15 cellular contexts compared by ENCODE assay signal in the genomic region with DNA sequence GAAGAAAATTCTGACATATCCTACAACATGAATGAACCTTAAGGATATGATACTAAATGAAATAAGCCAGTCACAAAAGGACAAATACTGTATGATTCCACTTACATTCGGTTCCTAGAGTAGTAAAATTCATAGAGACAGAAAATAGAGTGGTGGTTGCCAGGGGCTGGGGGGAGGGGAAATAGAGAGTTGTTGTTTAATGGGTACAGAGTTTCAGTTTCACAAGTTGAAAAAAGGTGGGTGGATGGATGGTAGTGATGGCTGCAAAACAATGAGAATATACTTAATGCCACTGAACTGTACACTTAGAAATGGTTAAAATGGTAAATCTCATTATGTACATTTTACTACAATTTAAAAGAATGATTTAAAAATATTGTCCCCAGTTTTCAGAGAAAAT. TPM values are rescaled to one million over a fixed set of nuclear protein-coding genes. Genes with fewer than 3 reads are reported as not detected.
DNase-seq lines count a peak whose midpoint lies in the region; ATAC-seq and TF ChIP-seq lines count a peak whose summit lies in the region.
"Had no signal": no experiment of that assay in that cellular context is flagged by ENCODE, and none has a peak within 500 bp of the region (broad histone marks: within the 10 kb centered on the region; RNA-seq: fewer than 3 reads in every experiment).

No MANE protein-coding gene starts in this region.

- H3K27ac Mint-ChIP-seq in activated CD8-positive, alpha-beta T cell treated with anti-CD3 and anti-CD28 coated beads for 36 hours: peak overlapping the region; percentile 40
- H3K27ac Mint-ChIP-seq in effector memory CD8-positive, alpha-beta T cell: peak overlapping the region; percentile 29 to 76

- peaks cover 41% of the 10 kb centered on the region for H3K4me1 Mint-ChIP-seq in activated CD8-positive, alpha-beta T cell treated with anti-CD3 and anti-CD28 coated beads for 36 hours (ENCODE audit: low read depth)
- H3K4me1 Mint-ChIP-seq in effector memory CD8-positive, alpha-beta T cell (ENCODE audit: low read depth in 2 of 2): peaks cover 11 to 14% of the 10 kb centered on the region in 2 donors

- ATAC-seq in activated CD8-positive, alpha-beta T cell treated with anti-CD3 and anti-CD28 coated beads for 36 hours: peak; percentile 81
- ATAC-seq in effector memory CD8-positive, alpha-beta T cell (replicated peaks): no peak
- ATAC-seq in left lobe of liver: no peak
- ATAC-seq: K562 had no signal

- H3K9me3 Mint-ChIP-seq in activated CD8-positive, alpha-beta T cell treated with anti-CD3 and anti-CD28 coated beads for 36 hours: no peaks in the 10 kb centered on the region
- no peaks in the 10 kb centered on the region for H3K9me3 Mint-ChIP-seq in effector memory CD8-positive, alpha-beta T cell

- DNase-seq in stimulated activated CD4-positive, alpha-beta T cell treated with anti-CD3 and anti-CD28 coated beads, Interleukin-12 subunit alpha, Interleukin-12 subunit beta, amount 100 ng/mL, for 48 hours (ENCODE audit: low read depth in 2 of 3, low spot score in 1 of 3): peak; percentile 19 to 34 (median 21)
- DNase-seq in stimulated activated CD4-positive, alpha-beta T cell treated with anti-CD3 and anti-CD28 coated beads, Interleukin-4, amount 100 ng/mL, for 4 hours: no peak
- peak; percentile 72 for DNase-seq in activated CD8-positive, alpha-beta T cell treated with anti-CD3 and anti-CD28 coated beads for 36 hours
- no peak for DNase-seq in effector memory CD8-positive, alpha-beta T cell
- DNase-seq in uterus (no peak), left lobe of liver (ENCODE audit: low spot score) (no peak), NCI-H226 (no peak), MG63 (no peak)
- DNase-seq: effector CD4-positive, alpha-beta T cell; hippocampal formation; kidney glomerular epithelial cell; NCI-H1417; NK-92 treated with Interleukin-12 subunit alpha and Interleukin-12 subunit beta, amount 100 ng/mL, for 24 hours; occipital lobe had no signal

- peak overlapping the region; percentile 78 to 84 for H3K27ac ChIP-seq in uterus

- H3K9me3 ChIP-seq in uterus (no peaks in the 10 kb centered on the region), MG63 (no peaks in the 10 kb centered on the region)

- CTCF ChIA-PET in activated CD8-positive, alpha-beta T cell treated with anti-CD3 and anti-CD28 coated beads for 36 hours (lab: Charles Lee): no interaction called here

- POLR2A ChIA-PET in activated CD8-positive, alpha-beta T cell treated with anti-CD3 and anti-CD28 coated beads for 36 hours (lab: Charles Lee): interaction anchor here (0.6 to 1.2 kb wide), 3 partner anchors 9 to 21 kb away, joined by 3 read pairs; no protein-coding TSS in a partner anchor

- no peak for TF ChIP-seq CTCF in activated CD8-positive, alpha-beta T cell treated with anti-CD3 and anti-CD28 coated beads for 36 hours (IDR thresholded peaks at IDR 0.05)
- no peak for TF ChIP-seq CTCF in uterus (IDR thresholded peaks at IDR 0.05)

- no peaks in the 10 kb centered on the region for H3K4me1 ChIP-seq in uterus

- H3K27me3 ChIP-seq in uterus (no peaks in the 10 kb centered on the region), MG63 (no peaks in the 10 kb centered on the region)

- H3K36me3 ChIP-seq in uterus: no peaks in the 10 kb centered on the region
- H3K36me3 ChIP-seq in MG63: peaks cover 5% of the 10 kb centered on the region

- TF ChIP-seq POLR2A in uterus (IDR thresholded peaks at IDR 0.05): no peak

- peaks cover 43% of the 10 kb centered on the region for H3K36me3 Mint-ChIP-seq in activated CD8-positive, alpha-beta T cell treated with anti-CD3 and anti-CD28 coated beads for 36 hours (ENCODE audit: low read depth)
- peaks cover 79% of the 10 kb centered on the region for H3K36me3 Mint-ChIP-seq in effector memory CD8-positive, alpha-beta T cell (ENCODE audit: insufficient read depth)

- H3K27me3 Mint-ChIP-seq in activated CD8-positive, alpha-beta T cell treated with anti-CD3 and anti-CD28 coated beads for 36 hours: no peaks in the 10 kb centered on the region
- H3K27me3 Mint-ChIP-seq in effector memory CD8-positive, alpha-beta T cell: no peaks in the 10 kb centered on the region

- H3K4me3 Mint-ChIP-seq in activated CD8-positive, alpha-beta T cell treated with anti-CD3 and anti-CD28 coated beads for 36 hours: no peak overlapping the region
- H3K4me3 Mint-ChIP-seq in effector memory CD8-positive, alpha-beta T cell: no peak overlapping the region

- H3K4me3 ChIP-seq in uterus: no peak overlapping the region
- no peak overlapping the region for H3K4me3 ChIP-seq in MG63
- H3K4me3 ChIP-seq: K562 had no signal

- intact Hi-C loops in activated CD8-positive, alpha-beta T cell treated with anti-CD3 and anti-CD28 coated beads for 36 hours (cut with micrococcal nuclease): no loop called here
- intact Hi-C loops in uterus (cut with DNase I; ENCODE audit: low total_unique reads): no loop called here

RNA-seq across cellular contexts. Expression of gene NFU1, which starts 53.3 kb away (rescaled TPM):
- 10 to 100 TPM; 41.0 to 46.2 TPM for total RNA-seq in activated CD8-positive, alpha-beta T cell treated with anti-CD3 and anti-CD28 coated beads for 36 hours
- total RNA-seq in uterus (10 to 100 TPM; 24.4 to 55.3 (median 41.6) TPM), left lobe of liver (12.0 TPM)
- total RNA-seq in MG63 (2014; rRNA removed; shearing (Covaris generic); ENCODE audit: low replicate concordance): 49.4 and 56.5 TPM in 2 replicates

Comparison
In these comparisons a context has a peak if more than half of its experiments do, and no peak if none do; other contexts are left out.
1. DNase-seq: peak in stimulated activated CD4-positive, alpha-beta T cell treated with anti-CD3 and anti-CD28 coated beads, Interleukin-12 subunit alpha, Interleukin-12 subunit beta, amount 100 ng/mL, for 48 hours (3 of 3) and activated CD8-positive, alpha-beta T cell treated with anti-CD3 and anti-CD28 coated beads for 36 hours (single experiment); none in stimulated activated CD4-positive, alpha-beta T cell treated with anti-CD3 and anti-CD28 coated beads, Interleukin-4, amount 100 ng/mL, for 4 hours (0 of 2), effector memory CD8-positive, alpha-beta T cell (0 of 3), uterus (0 of 2), left lobe of liver (single experiment), NCI-H226 (single experiment) and MG63 (single experiment).